In genomic region chr19:19817357-19817756, GRCh38 we compare ENCODE assay signal across 12 cellular contexts. TPM values are rescaled to one million over a fixed set of nuclear protein-coding genes. Genes with fewer than 3 reads are reported as not detected.
DNase-seq lines count a peak whose midpoint lies in the region; ATAC-seq and TF ChIP-seq lines count a peak whose summit lies in the region.
"Had no signal": no experiment of that assay in that cellular context is flagged by ENCODE, and none has a peak within 500 bp of the region (broad histone marks: within the 10 kb centered on the region; RNA-seq: fewer than 3 reads in every experiment).

No MANE protein-coding gene starts in this region.

- H3K27me3 ChIP-seq in DND-41 (ENCODE audit: insufficient read depth, low read length, poor library complexity), result no peaks in the 10 kb centered on the region
- H3K27me3 ChIP-seq: stomach had no signal

- peaks cover 31% of the 10 kb centered on the region; the same call in 1 of the 2 replicates for H4K20me1 ChIP-seq in DND-41 (ENCODE audit: insufficient read depth, low read length)

- H3K4me2 ChIP-seq in DND-41 (ENCODE audit: insufficient read depth, low read length), result peak overlapping the region; percentile 71

- no peak overlapping the region for H2AFZ ChIP-seq in DND-41 (ENCODE audit: low read depth, low read length)

- peak; percentile 90 for DNase-seq in DND-41
- DNase-seq in activated CD4-positive, alpha-beta T cell treated with anti-CD3 and anti-CD28 coated beads, Interleukin-2, amount 50 U/mL, for 4 hours, result peak; percentile 36 to 50
- DNase-seq in activated naive CD8-positive, alpha-beta T cell treated with anti-CD3 and anti-CD28 coated beads, Interleukin-2, amount 50 U/mL, for 16 hours (ENCODE audit: low read depth, low spot score), result peak; percentile 32
- peak; percentile 36 to 47 for DNase-seq in stimulated activated CD4-positive, alpha-beta T cell treated with anti-CD3 and anti-CD28 coated beads, Interleukin-15, amount 100 ng/mL, for 48 hours (ENCODE audit: low read depth in 2 of 2)
- no peak for DNase-seq in epidermal melanocyte (ENCODE audit: insufficient read length, low spot score)
- DNase-seq in middle frontal gyrus (ENCODE audit: extremely low spot score, low spot score), result no peak
- no peak for DNase-seq in H4 (ENCODE audit: low spot score)
- DNase-seq: NCI-H1092 treated with DMSO at 0.1 percent for 48 hours, NCI-H748 treated with DMSO at 0.1 percent for 48 hours, stomach had no signal

- peaks cover 40% of the 10 kb centered on the region for H3K36me3 ChIP-seq in DND-41 (ENCODE audit: insufficient read depth, low read length)
- H3K36me3 ChIP-seq: prostate gland had no signal

- H3K4me1 ChIP-seq in DND-41 (ENCODE audit: insufficient read depth, low read length), result peaks cover 59% of the 10 kb centered on the region
- H3K4me1 ChIP-seq: prostate gland had no signal

- ATAC-seq in DND-41 (ENCODE audit: insufficient read depth, low read depth) (peak; percentile 73), GM21381 (IDR thresholded peaks at IDR 0.05; ENCODE audit: unreplicated experiment) (no peak)

- TF ChIP-seq CTCF in DND-41 (IDR thresholded peaks at IDR 0.05; ENCODE audit: borderline replicate concordance, extremely low read depth, low read length, poor library complexity, severe bottlenecking), result no peak

- peak overlapping the region; percentile 44 for H3K9ac ChIP-seq in DND-41 (ENCODE audit: low read depth, low read length)

- peaks cover 90% of the 10 kb centered on the region for H3K79me2 ChIP-seq in DND-41 (ENCODE audit: insufficient read depth, low read length)

- no peaks in the 10 kb centered on the region for H3K9me3 ChIP-seq in DND-41 (ENCODE audit: insufficient read depth, low read length, severe bottlenecking)
- H3K9me3 ChIP-seq: prostate gland had no signal

- peak overlapping the region; percentile 82 for H3K27ac ChIP-seq in DND-41 (ENCODE audit: low read length)
- H3K27ac ChIP-seq: prostate gland, stomach had no signal

- H3K4me3 ChIP-seq in DND-41 (ENCODE audit: low read depth in 1 of 2, low read length in 2 of 2), result peak overlapping the region in 1 of 2 experiments; percentile 45; a peak in 2 of 4 replicates
- H3K4me3 ChIP-seq: prostate gland, stomach had no signal

RNA-seq across cellular contexts. Expression of gene ZNF506, which starts 4.2 kb away (rescaled TPM):
- total RNA-seq in H4 (2014; rRNA removed; shearing (Covaris generic)), result 15.1 and 18.1 TPM in 2 replicates

RNA-seq across cellular contexts. Expression of gene ZNF253, which starts 48.3 kb away (rescaled TPM):
- 2.6 and 5.7 TPM in 2 replicates for total RNA-seq in H4 (2014; rRNA removed; shearing (Covaris generic))

Comparison
In these comparisons a context has a peak if more than half of its experiments do, and no peak if none do; other contexts are left out.
1. DNase-seq: peak in DND-41 (single experiment), activated CD4-positive, alpha-beta T cell treated with anti-CD3 and anti-CD28 coated beads, Interleukin-2, amount 50 U/mL, for 4 hours (2 of 2), activated naive CD8-positive, alpha-beta T cell treated with anti-CD3 and anti-CD28 coated beads, Interleukin-2, amount 50 U/mL, for 16 hours (single experiment) and stimulated activated CD4-positive, alpha-beta T cell treated with anti-CD3 and anti-CD28 coated beads, Interleukin-15, amount 100 ng/mL, for 48 hours (2 of 2); none in epidermal melanocyte (single experiment), middle frontal gyrus (single experiment) and H4 (single experiment).